ENCODE assay signal across 13 cellular contexts in the genomic region with DNA sequence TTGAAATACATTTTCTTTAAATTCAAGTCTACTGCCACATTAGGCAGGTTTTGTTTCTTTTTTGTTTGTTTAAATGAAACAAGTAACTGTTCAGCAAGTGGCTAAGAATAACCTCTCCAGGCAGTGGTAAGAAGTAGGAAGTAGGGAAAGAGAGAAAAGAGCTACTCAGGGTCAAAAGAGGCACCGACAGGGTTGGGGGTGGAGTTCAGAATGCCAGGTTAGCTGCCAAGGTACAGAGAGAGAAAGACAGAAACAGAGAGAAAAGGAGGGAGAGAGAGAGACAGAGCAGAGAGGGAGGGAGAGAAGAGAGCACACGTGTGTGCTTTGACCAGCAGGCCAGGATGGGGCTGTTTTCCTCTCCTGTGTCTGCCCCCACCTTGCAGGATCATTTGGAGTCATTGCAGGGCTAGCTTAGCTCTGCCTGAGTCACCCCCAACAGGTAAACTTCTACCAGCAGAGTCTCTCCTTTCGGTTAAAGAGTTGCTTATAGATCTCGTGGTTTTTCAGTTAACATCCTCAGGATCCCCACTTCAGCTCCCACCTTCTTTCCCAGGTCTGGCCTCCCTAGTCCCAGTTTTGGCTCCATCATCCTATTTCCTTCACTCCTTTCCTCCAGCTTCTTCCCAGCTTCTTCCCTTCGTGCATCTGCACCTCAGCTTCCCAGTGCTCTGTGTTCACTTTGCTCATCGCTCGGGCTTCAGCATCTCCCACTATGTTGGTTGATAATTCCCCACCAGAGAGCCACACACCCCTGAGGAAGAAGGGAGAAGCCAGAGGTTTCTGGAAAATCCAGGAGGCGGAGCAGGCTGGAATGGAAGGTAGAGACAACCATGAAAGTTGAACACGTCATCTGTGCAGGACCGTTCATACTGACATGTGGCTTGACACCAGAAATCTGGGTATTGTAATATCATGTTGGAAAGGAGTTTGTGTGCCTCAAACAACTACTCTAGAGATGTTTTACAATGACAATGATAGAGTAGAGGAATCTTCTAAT. TPM values are rescaled to one million over a fixed set of nuclear protein-coding genes. Genes with fewer than 3 reads are reported as not detected.
DNase-seq lines count a peak whose midpoint lies in the region; ATAC-seq lines count a peak whose summit lies in the region.
"Had no signal": no experiment of that assay in that cellular context is flagged by ENCODE, and none has a peak within 500 bp of the region (broad histone marks: within the 10 kb centered on the region; RNA-seq: fewer than 3 reads in every experiment).

No MANE protein-coding gene starts in this region.

- peaks cover 3% of the 10 kb centered on the region for H3K36me3 Mint-ChIP-seq in stimulated activated naive CD8-positive, alpha-beta T cell treated with anti-CD3 and anti-CD28 coated beads, Interleukin-15, Interleukin-2, amounts not matched to agents 100 ng/mL and 50 ng/mL, for 24 hours (ENCODE audit: low read depth)
- peaks cover 5 to 8% (median 6%) of the 10 kb centered on the region in 3 donors for H3K36me3 Mint-ChIP-seq in immature natural killer cell

- peaks cover 53% of the 10 kb centered on the region for H3K4me1 Mint-ChIP-seq in stimulated activated naive CD8-positive, alpha-beta T cell treated with anti-CD3 and anti-CD28 coated beads, Interleukin-15, Interleukin-2, amounts not matched to agents 100 ng/mL and 50 ng/mL, for 24 hours (ENCODE audit: low read depth)
- H3K4me1 Mint-ChIP-seq in immature natural killer cell, result peaks cover 15 to 17% of the 10 kb centered on the region in 2 donors

- H3K9me3 Mint-ChIP-seq in stimulated activated naive CD8-positive, alpha-beta T cell treated with anti-CD3 and anti-CD28 coated beads, Interleukin-15, Interleukin-2, amounts not matched to agents 100 ng/mL and 50 ng/mL, for 24 hours, result peaks cover 6% of the 10 kb centered on the region
- peaks cover 0 to 6% (median 4%) of the 10 kb centered on the region in 6 donors for H3K9me3 Mint-ChIP-seq in immature natural killer cell

- DNase-seq in stimulated activated naive CD8-positive, alpha-beta T cell treated with anti-CD3 and anti-CD28 coated beads, Interleukin-15, Interleukin-2, amounts not matched to agents 100 U/mL and 50 U/mL, for 24 hours, result no peak
- DNase-seq in RPMI8226 (peak; percentile 78), immature natural killer cell (no peak), kidney tubule cell (ENCODE audit: low spot score) (no peak), hippocampal formation (lab: John Stamatoyannopoulos, UW) (no peak)
- DNase-seq in stimulated activated naive CD4-positive, alpha-beta T cell treated with Interleukin-2 at 50 U/mL for 16 hours (lab: John Stamatoyannopoulos, UW), result no peak
- DNase-seq: activated CD4-positive, alpha-beta T cell treated with anti-CD3 and anti-CD28 coated beads, Interleukin-2, amount 50 U/mL, for 48 hours; mucosa of descending colon; NCI-H2081 treated with DMSO at 0.1 percent for 48 hours; stimulated activated CD4-positive, alpha-beta T cell treated with anti-CD3 and anti-CD28 coated beads, Interleukin-1b, Interleukin-23, amount 100 ng/mL, for 48 hours had no signal

- H3K4me3 Mint-ChIP-seq in stimulated activated naive CD8-positive, alpha-beta T cell treated with anti-CD3 and anti-CD28 coated beads, Interleukin-15, Interleukin-2, amounts not matched to agents 100 ng/mL and 50 ng/mL, for 24 hours, result no peak overlapping the region
- no peak overlapping the region for H3K4me3 Mint-ChIP-seq in immature natural killer cell
- H3K4me3 Mint-ChIP-seq: B cell had no signal

- no peak for ATAC-seq in stimulated activated naive CD8-positive, alpha-beta T cell treated with anti-CD3 and anti-CD28 coated beads, Interleukin-15, Interleukin-2, amounts not matched to agents 100 U/mL and 50 U/mL, for 24 hours
- ATAC-seq in HG03135 (IDR thresholded peaks at IDR 0.05; ENCODE audit: unreplicated experiment), result no peak
- ATAC-seq: mucosa of descending colon had no signal

- no peaks in the 10 kb centered on the region for H3K27me3 Mint-ChIP-seq in stimulated activated naive CD8-positive, alpha-beta T cell treated with anti-CD3 and anti-CD28 coated beads, Interleukin-15, Interleukin-2, amounts not matched to agents 100 ng/mL and 50 ng/mL, for 24 hours
- peaks cover 0 to 2% (median 2%) of the 10 kb centered on the region in 3 donors for H3K27me3 Mint-ChIP-seq in immature natural killer cell (ENCODE audit: low read depth in 3 of 3)

- peak overlapping the region; percentile 19 for H3K27ac Mint-ChIP-seq in stimulated activated naive CD8-positive, alpha-beta T cell treated with anti-CD3 and anti-CD28 coated beads, Interleukin-15, Interleukin-2, amounts not matched to agents 100 ng/mL and 50 ng/mL, for 24 hours
- H3K27ac Mint-ChIP-seq in immature natural killer cell, result peak overlapping the region in 4 of 6 donors; percentile 10 to 62 (median 54)
- H3K27ac Mint-ChIP-seq: B cell had no signal

RNA-seq across cellular contexts. Expression of gene RAB4A, which starts 21.8 kb away (rescaled TPM):
- polyA plus RNA-seq in immature natural killer cell, result 10 to 100 TPM; 21.7 to 30.1 (median 22.3) TPM
